ENCODE assay signal across 23 cellular contexts in genomic region chr17:74658620-74659019, GRCh38. TPM values are rescaled to one million over a fixed set of nuclear protein-coding genes. Genes with fewer than 3 reads are reported as not detected.
DNase-seq lines count a peak whose midpoint lies in the region; ATAC-seq, FAIRE-seq and TF ChIP-seq lines count a peak whose summit lies in the region.
"Had no signal": no experiment of that assay in that cellular context is flagged by ENCODE, and none has a peak within 500 bp of the region (broad histone marks: within the 10 kb centered on the region; RNA-seq: fewer than 3 reads in every experiment).

No MANE protein-coding gene starts in this region.

- no TSS peak for BruUV-seq in HepG2 (replicated peaks; lab: Mats Ljungman, UMichigan)

- no peak overlapping the region for H3K4ac ChIP-seq in H1 (replicated peaks; ENCODE audit: insufficient read length, low read depth, low read length)

- no peak for DNase-seq in HepG2 (ENCODE audit: low spot score)
- no peak for DNase-seq in right lobe of liver
- no peak for DNase-seq in HTR-8/SVneo (ENCODE audit: insufficient read length, low spot score)
- DNase-seq in H1 (ENCODE audit: low read depth in 1 of 2, low spot score in 2 of 2), result no peak
- no peak for DNase-seq in NCI-H226
- no peak for DNase-seq in WERI-Rb-1
- DNase-seq: ACHN; AML-193; BE2C; Caco-2; CD4-positive, CD25-positive, alpha-beta regulatory T cell; CD8-positive, alpha-beta T cell; DMS153; DND-41; GDM1 had no signal

- H3K56ac ChIP-seq in H1 (replicated peaks; ENCODE audit: insufficient read length, low read depth, low read length), result no peak overlapping the region

- H3K9ac ChIP-seq in HepG2 (ENCODE audit: insufficient read depth, low read depth, low read length) (no peak overlapping the region), H1 (replicated peaks in 1 of 4; ENCODE audit: extremely low read depth in 1 of 4, low read depth in 3 of 4, low read length in 3 of 4) (no peak overlapping the region)

- H3K14ac ChIP-seq in H1 (ENCODE audit: insufficient read length), result no peak overlapping the region

- no peak for ATAC-seq in HepG2
- no peak for ATAC-seq in right lobe of liver
- ATAC-seq: CD8-positive, alpha-beta T cell; GM12878; GM23338 had no signal

- no peaks in the 10 kb centered on the region for H3K23me2 ChIP-seq in H1 (ENCODE audit: low read depth, low read length)

- TF ChIP-seq EP300 in HepG2 (IDR thresholded peaks at IDR 0.05; ENCODE audit: low read depth in 2 of 2, low read length in 2 of 2) (no peak), HepG2 (CRISPR knock-in tag; IDR thresholded peaks at IDR 0.05; ENCODE audit: borderline replicate concordance) (no peak), H1 (IDR thresholded peaks at IDR 0.05; ENCODE audit: borderline replicate concordance in 1 of 2, low read depth in 2 of 2, low read length in 2 of 2) (no peak)

- 0 out of 2 replicates have a peak overlapping the region, but pooled peaks have one; percentile 18 for H2BK15ac ChIP-seq in H1 (ENCODE audit: low read length)

- H3K9me3 ChIP-seq in HepG2 (ENCODE audit: low read length) (no peaks in the 10 kb centered on the region), right lobe of liver (no peaks in the 10 kb centered on the region), H1 (ENCODE audit: insufficient read depth in 2 of 2, low read depth in 1 of 2, low read length in 1 of 2) (no peaks in the 10 kb centered on the region), WERI-Rb-1 (ENCODE audit: severe bottlenecking) (no peaks in the 10 kb centered on the region)
- H3K9me3 ChIP-seq: BE2C, Caco-2, HAP-1 had no signal

- H3K4me3 ChIP-seq in HepG2 (replicated peaks in 1 of 3; ENCODE audit: insufficient read depth in 1 of 3, low read depth in 2 of 3, low read length in 3 of 3) (no peak overlapping the region), right lobe of liver (no peak overlapping the region), H1 (ENCODE audit: extremely low read depth in 1 of 4, insufficient read depth in 2 of 4, low read depth in 3 of 4, low read length in 4 of 4) (no peak overlapping the region), WERI-Rb-1 (ENCODE audit: low read depth, low read length) (no peak overlapping the region)
- H3K4me3 ChIP-seq: GM12878, GM23338, HAP-1 had no signal

- no peak overlapping the region for H2BK20ac ChIP-seq in H1 (ENCODE audit: low read length)

- H3K79me2 ChIP-seq in HepG2 (ENCODE audit: insufficient read depth, low read length) (no peaks in the 10 kb centered on the region), H1 (ENCODE audit: control insufficient read depth in 1 of 2, insufficient read depth in 2 of 2, low read length in 2 of 2) (no peaks in the 10 kb centered on the region)

- H4K20me1 ChIP-seq in HepG2 (ENCODE audit: insufficient read depth, low read length) (no peaks in the 10 kb centered on the region), H1 (replicated peaks in 1 of 2; ENCODE audit: control insufficient read depth in 1 of 2, insufficient read depth in 2 of 2, low read length in 2 of 2) (no peaks in the 10 kb centered on the region)

- H4K8ac ChIP-seq in H1 (ENCODE audit: extremely low read depth, insufficient read depth, low read length), result no peak overlapping the region

- in situ Hi-C loops in HepG2 (cut with HindIII; ENCODE audit: extremely low pct_ligation_motif_present, low pct_unique_long_range_greater_than_20kb), result loop anchor here (5.0 kb wide), 2 partner anchors 79 to 124 kb away; partner anchors contain the start of gene RAB37

- no peak for TF ChIP-seq POLR2A in HepG2 (IDR thresholded peaks at IDR 0.05; ENCODE audit: insufficient read depth in 1 of 2, low read depth in 2 of 2, low read length in 2 of 2)
- TF ChIP-seq POLR2A in right lobe of liver (IDR thresholded peaks at IDR 0.05), result no peak
- TF ChIP-seq POLR2A in H1 (IDR thresholded peaks at IDR 0.05; ENCODE audit: control extremely low read depth in 1 of 2, low read depth in 2 of 2, low read length in 2 of 2), result no peak

- H2AK5ac ChIP-seq in H1 (ENCODE audit: low read depth, low read length), result no peak overlapping the region

- FAIRE-seq in HepG2 (lab: Jason Lieb, UNC) (no peak), HTR-8/SVneo (lab: Jason Lieb, UNC) (peak; percentile 13), H1 (lab: Jason Lieb, UNC) (no peak)
- FAIRE-seq: A204.1, GM12878, GM19239, H54 had no signal

- H2BK120ac ChIP-seq in H1 (replicated peaks; ENCODE audit: low read depth, low read length), result no peak overlapping the region

- no peak overlapping the region for H3K23ac ChIP-seq in H1 (ENCODE audit: insufficient read length)

- CTCF ChIA-PET in HepG2 (lab: Yijun Ruan, JAX; ENCODE audit: low intra/inter-chr PET ratio, low total read pairs) (interaction anchor here (1.3 to 2.7 kb wide), 4 partner anchors 86 to 204 kb away, joined by 3 to 21 read pairs (median 8); no protein-coding TSS in a partner anchor), H1 (lab: Charles Lee; ENCODE audit: partially characterized antibody) (interaction anchor here (0.6 to 4.6 kb wide), 20 partner anchors 11 to 878 kb away, joined by 3 to 81 read pairs (median 8); partner anchors contain the start of genes GPR142, NAT9 and RAB37)

- H4K5ac ChIP-seq in H1 (ENCODE audit: insufficient read length, low read depth, low read length), result no peak overlapping the region

- no peak overlapping the region for H3K4me2 ChIP-seq in HepG2 (ENCODE audit: low read depth, low read length)
- H3K4me2 ChIP-seq in H1 (ENCODE audit: insufficient read depth in 1 of 2, low read depth in 2 of 2, low read length in 2 of 2), result no peak overlapping the region
- H3K4me2 ChIP-seq: GM23338 had no signal

- no peaks in the 10 kb centered on the region; the same call in 1 of the 2 replicates for H3K79me1 ChIP-seq in H1 (ENCODE audit: low read depth, low read length)

- no peak overlapping the region for H2BK5ac ChIP-seq in H1 (ENCODE audit: low read depth, low read length)

- TF ChIP-seq RAD21 in HepG2 (CRISPR knock-in tag; IDR thresholded peaks at IDR 0.05), result no peak
- no peak for TF ChIP-seq RAD21 in H1 (IDR thresholded peaks at IDR 0.05 in 1 of 2, conservative IDR thresholded peaks at IDR 0.05 in 1 of 2; ENCODE audit: low read depth in 2 of 2, low read length in 2 of 2)

- H4K91ac ChIP-seq in H1 (replicated peaks; ENCODE audit: insufficient read length, low read length), result no peak overlapping the region

- H3K4me1 ChIP-seq in HepG2 (ENCODE audit: insufficient read depth, low read length) (no peaks in the 10 kb centered on the region), right lobe of liver (no peaks in the 10 kb centered on the region), H1 (replicated peaks in 1 of 4; ENCODE audit: control insufficient read depth in 3 of 4, insufficient read depth in 4 of 4, low read length in 3 of 4) (0 out of 7 replicates have a peak, but pooled peaks cover 0 to 2% (median 0%) of the 10 kb centered on the region in 4 experiments)
- H3K4me1 ChIP-seq: BE2C, Caco-2, HAP-1 had no signal

- H3K36me3 ChIP-seq in HepG2 (replicated peaks in 1 of 2; ENCODE audit: control insufficient read depth in 1 of 2, insufficient read depth in 2 of 2, low read length in 2 of 2) (no peaks in the 10 kb centered on the region), right lobe of liver (no peaks in the 10 kb centered on the region), H1 (ENCODE audit: control insufficient read depth in 2 of 4, insufficient read depth in 4 of 4, low read length in 3 of 4) (no peaks in the 10 kb centered on the region), WERI-Rb-1 (no peaks in the 10 kb centered on the region)
- H3K36me3 ChIP-seq: BE2C, HAP-1 had no signal

- POLR2A ChIA-PET in HepG2 (lab: Yijun Ruan, JAX), result interaction anchor here (1.6 kb wide), 1 partner anchor 77 kb away, joined by 25 read pairs; the partner anchor contains the start of gene RAB37
- POLR2A ChIA-PET in H1 (lab: Charles Lee; ENCODE audit: partially characterized antibody), result no interaction called here

- 42% methylated on average over 6 of the region's 6 CpGs for WGBS in HepG2 (ENCODE audit: low lambda C conversion rate)
- whole genome bisulfite sequencing in right lobe of liver (ENCODE audit: insufficient coverage, low coverage, low lambda C conversion rate, missing lambda C conversion rate), result 80% methylated on average over 3 of the region's 6 CpGs
- 90% methylated on average over 6 of the region's 6 CpGs; no CpG with 5 or more reads in 1 of the 2 experiments for WGBS in H1 (ENCODE audit: extremely low coverage in 1 of 2, insufficient coverage in 1 of 2, insufficient read length in 1 of 2, insufficient replicate concordance in 2 of 2, low coverage in 1 of 2, low lambda C conversion rate in 2 of 2, missing lambda C conversion rate in 1 of 2), 2 experiments

- TF ChIP-seq CTCF in HepG2 (CRISPR knock-in tag; IDR thresholded peaks at IDR 0.05) (no peak), right lobe of liver (IDR thresholded peaks at IDR 0.05) (no peak), H1 (IDR thresholded peaks at IDR 0.05; ENCODE audit: control extremely low read depth in 1 of 3, insufficient read depth in 1 of 3, low read depth in 1 of 3, low read length in 3 of 3) (no peak), WERI-Rb-1 (IDR thresholded peaks at IDR 0.05; ENCODE audit: low read depth, low read length) (no peak)

- no peak overlapping the region for H3K18ac ChIP-seq in H1 (ENCODE audit: extremely low read depth, low read length)

- H3K27ac ChIP-seq in HepG2 (ENCODE audit: extremely low read length, insufficient read depth, low read length) (no peak overlapping the region), right lobe of liver (no peak overlapping the region), H1 (ENCODE audit: low read depth, low read length) (no peak overlapping the region), WERI-Rb-1 (no peak overlapping the region)
- H3K27ac ChIP-seq: 22Rv1, C4-2B had no signal

- H2BK12ac ChIP-seq in H1 (ENCODE audit: low read depth, low read length), result no peak overlapping the region

- no peak overlapping the region for H2AFZ ChIP-seq in HepG2 (ENCODE audit: low read length)
- H2AFZ ChIP-seq in H1 (ENCODE audit: low read length), result no peak overlapping the region
- H2AFZ ChIP-seq: GM23338 had no signal

- H3K27me3 ChIP-seq in HepG2 (ENCODE audit: control insufficient read depth in 1 of 2, insufficient read depth in 2 of 2, low read length in 2 of 2) (peaks cover 0 to 13% of the 10 kb centered on the region in 2 experiments; a peak in 3 of 5 replicates), right lobe of liver (no peaks in the 10 kb centered on the region), H1 (replicated peaks in 1 of 4; ENCODE audit: control insufficient read depth in 3 of 4, extremely low read depth in 1 of 4, insufficient read depth in 3 of 4, low read length in 3 of 4) (no peaks in the 10 kb centered on the region), WERI-Rb-1 (ENCODE audit: insufficient read depth, low read depth, severe bottlenecking) (no peaks in the 10 kb centered on the region)

- intact Hi-C loops in HepG2 (cut with micrococcal nuclease; ENCODE audit: unreplicated experiment), result loop anchor here (10.0 kb wide), 1 partner anchor 206 kb away; no protein-coding TSS in a partner anchor
- intact Hi-C loops in right lobe of liver (cut with DNase I), result loop anchor here (10.0 kb wide), 1 partner anchor 206 kb away; no protein-coding TSS in a partner anchor

RNA-seq across cellular contexts. Expression of gene CD300E, which starts 35.1 kb away (rescaled TPM):
- total RNA-seq in HepG2 (2016; rRNA removed; fragmentation: Illumina TruSeq; extraction: Trizol), result not detected in 2 replicates
- not detected in 2 replicates for total RNA-seq in HepG2 (2016; cell fraction: cytosol; rRNA removed; fragmentation: Illumina TruSeq; extraction: Trizol; ENCODE audit: low read depth)
- not detected in 2 replicates for total RNA-seq in HepG2 (2016; cell fraction: insoluble cytoplasmic fraction; rRNA removed; fragmentation: Illumina TruSeq; extraction: Trizol)
- not detected in 2 replicates for total RNA-seq in HepG2 (2016; cell fraction: membrane; rRNA removed; fragmentation: Illumina TruSeq; extraction: Trizol)
- not detected in 2 replicates for total RNA-seq in HepG2 (2016; cell fraction: nucleus; rRNA removed; fragmentation: Illumina TruSeq; extraction: Trizol)
- polyA plus RNA-seq in HepG2 (2011; rRNA removed), result not detected in 2 replicates
- not detected in 2 replicates for polyA plus RNA-seq in HepG2 (2011; cell fraction: cytosol; rRNA removed)
- not detected in 2 replicates for polyA plus RNA-seq in HepG2 (2011; cell fraction: nucleus; rRNA removed)
- not detected in 2 replicates for polyA plus RNA-seq in HepG2 (2012)
- polyA plus RNA-seq in HepG2 (2016; cell fraction: cytosol; fragmentation: Illumina TruSeq; extraction: Trizol; ENCODE audit: low read depth), result not detected in 2 replicates
- not detected in 2 replicates for polyA plus RNA-seq in HepG2 (2016; cell fraction: insoluble cytoplasmic fraction; fragmentation: Illumina TruSeq; extraction: Trizol; ENCODE audit: low read depth)
- not detected in 2 replicates for polyA plus RNA-seq in HepG2 (2016; cell fraction: membrane; fragmentation: Illumina TruSeq; extraction: Trizol; ENCODE audit: low read depth)
- not detected in 2 replicates for polyA plus RNA-seq in HepG2 (2016; cell fraction: nucleus; fragmentation: Illumina TruSeq; extraction: Trizol; ENCODE audit: insufficient read depth, low read depth)
- polyA minus RNA-seq in HepG2 (2011; rRNA and poly(A)+ RNA removed; ENCODE audit: low replicate concordance), result not detected in 2 replicates
- polyA minus RNA-seq in HepG2 (2011; cell fraction: cytosol; rRNA and poly(A)+ RNA removed), result not detected in 2 replicates
- not detected in 2 replicates for polyA minus RNA-seq in HepG2 (2011; cell fraction: nucleus; rRNA and poly(A)+ RNA removed)
- total RNA-seq in right lobe of liver, result under 1 TPM; 0.07 to 0.91 (median 0.34) TPM
- not detected in 2 replicates for total RNA-seq in H1 (2021; fragmentation: NEBNext Ultra II Directional; extraction: Animal tissue kit (Norgen Biotek cat#: 25700))
- not detected in 2 replicates for polyA plus RNA-seq in H1 (2011; rRNA removed)
- not detected for polyA plus RNA-seq in H1 (2011; cell fraction: cytosol; rRNA removed)
- not detected for polyA plus RNA-seq in H1 (2011; cell fraction: nucleus; rRNA removed)
- polyA plus RNA-seq in H1 (2012, experiment 1 of 2), result not detected in 4 replicates
- not detected for polyA plus RNA-seq in H1 (2012, experiment 2 of 2)
- not detected for polyA plus RNA-seq in H1 (2013, experiment 1 of 2)
- polyA plus RNA-seq in H1 (2013, experiment 2 of 2), result not detected
- not detected in 2 replicates for polyA minus RNA-seq in H1 (2011; rRNA and poly(A)+ RNA removed)
- polyA minus RNA-seq in H1 (2011; cell fraction: cytosol; rRNA and poly(A)+ RNA removed), result not detected
- polyA minus RNA-seq in H1 (2011; cell fraction: nucleus; rRNA and poly(A)+ RNA removed), result not detected
- total RNA-seq: Caco-2; CD4-positive, CD25-positive, alpha-beta regulatory T cell; GM12878; GM23338 had no signal
- polyA plus RNA-seq: GM12878, GM23338 had no signal

RNA-seq across cellular contexts. Expression of gene CD300LF, which starts 54.1 kb away (rescaled TPM):
- total RNA-seq in HepG2 (2016; rRNA removed; fragmentation: Illumina TruSeq; extraction: Trizol), result not detected in 2 replicates
- total RNA-seq in HepG2 (2016; cell fraction: cytosol; rRNA removed; fragmentation: Illumina TruSeq; extraction: Trizol; ENCODE audit: low read depth), result not detected in 2 replicates
- not detected in 2 replicates for total RNA-seq in HepG2 (2016; cell fraction: insoluble cytoplasmic fraction; rRNA removed; fragmentation: Illumina TruSeq; extraction: Trizol)
- total RNA-seq in HepG2 (2016; cell fraction: membrane; rRNA removed; fragmentation: Illumina TruSeq; extraction: Trizol), result not detected in 2 replicates
- not detected in 2 replicates for total RNA-seq in HepG2 (2016; cell fraction: nucleus; rRNA removed; fragmentation: Illumina TruSeq; extraction: Trizol)
- polyA plus RNA-seq in HepG2 (2011; rRNA removed), result not detected in 2 replicates
- polyA plus RNA-seq in HepG2 (2011; cell fraction: cytosol; rRNA removed), result not detected in 2 replicates
- not detected in 2 replicates for polyA plus RNA-seq in HepG2 (2011; cell fraction: nucleus; rRNA removed)
- not detected in 2 replicates for polyA plus RNA-seq in HepG2 (2012)
- not detected in 2 replicates for polyA plus RNA-seq in HepG2 (2016; cell fraction: cytosol; fragmentation: Illumina TruSeq; extraction: Trizol; ENCODE audit: low read depth)
- polyA plus RNA-seq in HepG2 (2016; cell fraction: insoluble cytoplasmic fraction; fragmentation: Illumina TruSeq; extraction: Trizol; ENCODE audit: low read depth), result not detected in 2 replicates
- polyA plus RNA-seq in HepG2 (2016; cell fraction: membrane; fragmentation: Illumina TruSeq; extraction: Trizol; ENCODE audit: low read depth), result not detected in 2 replicates
- not detected in 2 replicates for polyA plus RNA-seq in HepG2 (2016; cell fraction: nucleus; fragmentation: Illumina TruSeq; extraction: Trizol; ENCODE audit: insufficient read depth, low read depth)
- polyA minus RNA-seq in HepG2 (2011; rRNA and poly(A)+ RNA removed; ENCODE audit: low replicate concordance), result not detected in 2 replicates
- not detected in 2 replicates for polyA minus RNA-seq in HepG2 (2011; cell fraction: cytosol; rRNA and poly(A)+ RNA removed)
- not detected in 2 replicates for polyA minus RNA-seq in HepG2 (2011; cell fraction: nucleus; rRNA and poly(A)+ RNA removed)
- 1 to 10 TPM in 2 of 6 experiments, under 1 TPM in 3, not detected in 1; 0.44 to 2.6 (median 0.74) TPM for total RNA-seq in right lobe of liver
- total RNA-seq in H1 (2021; fragmentation: NEBNext Ultra II Directional; extraction: Animal tissue kit (Norgen Biotek cat#: 25700)), result not detected in 2 replicates
- not detected in 2 replicates for polyA plus RNA-seq in H1 (2011; rRNA removed)
- polyA plus RNA-seq in H1 (2011; cell fraction: cytosol; rRNA removed), result not detected
- not detected for polyA plus RNA-seq in H1 (2011; cell fraction: nucleus; rRNA removed)
- polyA plus RNA-seq in H1 (2012, experiment 1 of 2), result not detected in 4 replicates
- polyA plus RNA-seq in H1 (2012, experiment 2 of 2), result not detected
- polyA plus RNA-seq in H1 (2013, experiment 1 of 2), result not detected
- polyA plus RNA-seq in H1 (2013, experiment 2 of 2), result not detected
- polyA minus RNA-seq in H1 (2011; rRNA and poly(A)+ RNA removed), result not detected in 2 replicates
- not detected for polyA minus RNA-seq in H1 (2011; cell fraction: cytosol; rRNA and poly(A)+ RNA removed)
- not detected for polyA minus RNA-seq in H1 (2011; cell fraction: nucleus; rRNA and poly(A)+ RNA removed)
- total RNA-seq: CD8-positive, alpha-beta T cell; GM12878; GM23338 had no signal
- polyA plus RNA-seq: GM23338 had no signal
